Comparison of ENCODE assay signal across 16 cellular contexts in the genomic region with DNA sequence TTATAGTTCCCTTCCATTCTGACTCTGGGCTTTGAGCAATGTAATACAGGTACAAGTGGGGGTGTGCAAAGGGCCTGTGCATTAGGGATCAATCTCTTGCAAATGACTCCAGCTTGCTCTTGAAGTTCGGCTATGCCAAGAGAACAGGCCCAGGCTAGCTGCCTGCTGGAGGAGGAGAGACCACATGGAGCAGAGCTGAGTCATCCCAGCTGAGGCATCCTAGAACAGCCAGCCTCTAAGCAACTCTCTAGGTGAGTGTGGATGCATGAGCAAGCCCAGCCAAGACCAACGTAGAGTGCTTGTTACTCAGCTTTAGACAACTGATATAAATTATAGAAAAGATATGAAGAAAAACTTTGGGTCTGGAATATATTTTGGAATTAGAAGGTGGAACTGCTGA. TPM values are rescaled to one million over a fixed set of nuclear protein-coding genes. Genes with fewer than 3 reads are reported as not detected.
DNase-seq lines count a peak whose midpoint lies in the region; ATAC-seq and TF ChIP-seq lines count a peak whose summit lies in the region.
"Had no signal": no experiment of that assay in that cellular context is flagged by ENCODE, and none has a peak within 500 bp of the region (broad histone marks: within the 10 kb centered on the region; RNA-seq: fewer than 3 reads in every experiment).

No MANE protein-coding gene starts in this region.

- H3K9me3 ChIP-seq in MG63 (no peaks in the 10 kb centered on the region), esophagus muscularis mucosa (no peaks in the 10 kb centered on the region), Caco-2 (no peaks in the 10 kb centered on the region)
- H3K9me3 ChIP-seq: prostate gland, SJSA1 had no signal

- H3F3A ChIP-seq in GM23338 (replicated peaks; ENCODE audit: low read depth) = no peaks in the 10 kb centered on the region

- H3K9me3 Mint-ChIP-seq in GM23338 = peaks cover 4% of the 10 kb centered on the region; the same call in 2 of the 3 replicates
- peaks cover 2% of the 10 kb centered on the region for H3K9me3 Mint-ChIP-seq in activated naive CD4-positive, alpha-beta T cell treated with anti-CD3 and anti-CD28 coated beads, Interleukin-2, amount 10 ng/mL, durations not matched to agents 7 days and 5 days
- H3K9me3 Mint-ChIP-seq in Caco-2 (ENCODE audit: unreplicated experiment) = no peaks in the 10 kb centered on the region
- H3K9me3 Mint-ChIP-seq: activated CD8-positive, alpha-beta T cell treated with anti-CD3 and anti-CD28 coated beads for 36 hours; activated T-helper 17 cell treated with anti-CD3 and anti-CD28 coated beads, Interleukin-2, amount 50 U/mL, for 72 hours had no signal

- DNase-seq in GM23338 (ENCODE audit: low spot score) (no peak), MG63 (peak; percentile 29), astrocyte of the spinal cord (ENCODE audit: low read depth, low spot score) (peak; percentile 20), kidney glomerular epithelial cell (lab: John Stamatoyannopoulos, UW) (peak; percentile 4), esophagus muscularis mucosa (ENCODE audit: extremely low spot score) (no peak), Caco-2 (no peak)
- no peak for DNase-seq in activated naive CD4-positive, alpha-beta T cell treated with anti-CD3 and anti-CD28 coated beads, Interleukin-2, amount 10 ng/mL, durations not matched to agents 7 days and 5 days
- DNase-seq: activated CD8-positive, alpha-beta T cell treated with anti-CD3 and anti-CD28 coated beads for 36 hours; aorta; dermis blood vessel endothelial cell; naive thymus-derived CD8-positive, alpha-beta T cell had no signal

- H3K4me3 Mint-ChIP-seq in GM23338 (no peak overlapping the region), Caco-2 (ENCODE audit: unreplicated experiment) (no peak overlapping the region)
- H3K4me3 Mint-ChIP-seq in activated naive CD4-positive, alpha-beta T cell treated with anti-CD3 and anti-CD28 coated beads, Interleukin-2, amount 10 ng/mL, durations not matched to agents 7 days and 5 days = no peak overlapping the region
- H3K4me3 Mint-ChIP-seq: activated CD8-positive, alpha-beta T cell treated with anti-CD3 and anti-CD28 coated beads for 36 hours; activated T-helper 17 cell treated with anti-CD3 and anti-CD28 coated beads, Interleukin-2, amount 50 U/mL, for 72 hours; naive thymus-derived CD8-positive, alpha-beta T cell had no signal

- 91% methylated on average over 2 of the region's 2 CpGs for WGBS in esophagus muscularis mucosa

- H3K27ac Mint-ChIP-seq in GM23338 (no peak overlapping the region; the same call in 1 of the 2 replicates), Caco-2 (ENCODE audit: unreplicated experiment) (no peak overlapping the region)
- H3K27ac Mint-ChIP-seq in activated naive CD4-positive, alpha-beta T cell treated with anti-CD3 and anti-CD28 coated beads, Interleukin-2, amount 10 ng/mL, durations not matched to agents 7 days and 5 days = no peak overlapping the region
- H3K27ac Mint-ChIP-seq: activated CD8-positive, alpha-beta T cell treated with anti-CD3 and anti-CD28 coated beads for 36 hours; activated T-helper 17 cell treated with anti-CD3 and anti-CD28 coated beads, Interleukin-2, amount 50 U/mL, for 72 hours; naive thymus-derived CD8-positive, alpha-beta T cell had no signal

- no peak for ATAC-seq in GM23338
- ATAC-seq: activated CD8-positive, alpha-beta T cell treated with anti-CD3 and anti-CD28 coated beads for 36 hours; activated T-helper 17 cell treated with anti-CD3 and anti-CD28 coated beads, Interleukin-2, amount 50 U/mL, for 72 hours; naive thymus-derived CD8-positive, alpha-beta T cell had no signal

- in situ Hi-C loops in astrocyte of the spinal cord (cut with HindIII; ENCODE audit: low sequenced_read_pairs) = no loop called here

- H3K4me1 Mint-ChIP-seq in GM23338 (no peaks in the 10 kb centered on the region), Caco-2 (ENCODE audit: low read depth, unreplicated experiment) (no peaks in the 10 kb centered on the region)
- no peaks in the 10 kb centered on the region for H3K4me1 Mint-ChIP-seq in activated naive CD4-positive, alpha-beta T cell treated with anti-CD3 and anti-CD28 coated beads, Interleukin-2, amount 10 ng/mL, durations not matched to agents 7 days and 5 days
- H3K4me1 Mint-ChIP-seq: activated T-helper 17 cell treated with anti-CD3 and anti-CD28 coated beads, Interleukin-2, amount 50 U/mL, for 72 hours had no signal

- CTCF ChIA-PET in activated naive CD4-positive, alpha-beta T cell treated with anti-CD3 and anti-CD28 coated beads, Interleukin-2, amount 10 ng/mL, durations not matched to agents 7 days and 5 days (lab: Charles Lee) = no interaction called here
- CTCF ChIA-PET in Caco-2 (lab: Charles Lee) = no interaction called here

- intact Hi-C loops in esophagus muscularis mucosa (cut with DNase I) (no loop called here), Caco-2 (cut with micrococcal nuclease; ENCODE audit: unreplicated experiment) (no loop called here)

- no peak overlapping the region for H3K27ac ChIP-seq in GM23338 (ENCODE audit: low read depth)
- no peak overlapping the region for H3K27ac ChIP-seq in esophagus muscularis mucosa (replicated peaks in 1 of 4)
- H3K27ac ChIP-seq: BLaER1 treated with 17β-estradiol and CSF1 and Interleukin-3, amounts not matched to agents 10 nM and 100 nM; prostate gland; SJSA1 had no signal

- no peak for TF ChIP-seq EP300 in esophagus muscularis mucosa (IDR thresholded peaks at IDR 0.05)

- H3K27me3 Mint-ChIP-seq in GM23338 (ENCODE audit: insufficient read depth, low read depth, poor library complexity) = peaks cover 7% of the 10 kb centered on the region
- H3K27me3 Mint-ChIP-seq in activated naive CD4-positive, alpha-beta T cell treated with anti-CD3 and anti-CD28 coated beads, Interleukin-2, amount 10 ng/mL, durations not matched to agents 7 days and 5 days = no peaks in the 10 kb centered on the region
- H3K27me3 Mint-ChIP-seq in Caco-2 (ENCODE audit: insufficient read depth, unreplicated experiment) = peaks cover 4% of the 10 kb centered on the region

- TF ChIP-seq POLR2A in esophagus muscularis mucosa (IDR thresholded peaks at IDR 0.05; ENCODE audit: low read depth) = no peak

- no peaks in the 10 kb centered on the region for H3K4me1 ChIP-seq in GM23338 (ENCODE audit: insufficient read depth)
- H3K4me1 ChIP-seq in esophagus muscularis mucosa = no peaks in the 10 kb centered on the region
- H3K4me1 ChIP-seq in Caco-2 = no peaks in the 10 kb centered on the region
- H3K4me1 ChIP-seq: BLaER1 treated with 17β-estradiol and CSF1 and Interleukin-3, amounts not matched to agents 10 nM and 100 nM; prostate gland; SJSA1 had no signal

- H3K79me2 ChIP-seq in GM23338 (replicated peaks; ENCODE audit: insufficient read depth) = no peaks in the 10 kb centered on the region

- BruUV-seq in Caco-2 (replicated peaks; lab: Mats Ljungman, UMichigan) = no TSS peak

- peaks cover 5% of the 10 kb centered on the region; the same call in 2 of the 3 replicates for H3K36me3 Mint-ChIP-seq in GM23338 (ENCODE audit: low read depth)
- no peaks in the 10 kb centered on the region for H3K36me3 Mint-ChIP-seq in activated naive CD4-positive, alpha-beta T cell treated with anti-CD3 and anti-CD28 coated beads, Interleukin-2, amount 10 ng/mL, durations not matched to agents 7 days and 5 days
- H3K36me3 Mint-ChIP-seq in Caco-2 (ENCODE audit: insufficient read depth, unreplicated experiment) = no peaks in the 10 kb centered on the region

- H3K4me2 ChIP-seq in GM23338 = no peak overlapping the region
- H3K4me2 ChIP-seq: BLaER1 treated with 17β-estradiol and CSF1 and Interleukin-3, amounts not matched to agents 10 nM and 100 nM had no signal

- TF ChIP-seq CTCF in GM23338 (conservative IDR thresholded peaks at IDR 0.05; ENCODE audit: low read depth in 2 of 2) (no peak), astrocyte of the spinal cord (IDR thresholded peaks at IDR 0.05; ENCODE audit: low read depth, low read length) (no peak), esophagus muscularis mucosa (IDR thresholded peaks at IDR 0.05) (no peak), Caco-2 (IDR thresholded peaks at IDR 0.05; ENCODE audit: insufficient read depth in 1 of 2, low read depth in 1 of 2, low read length in 1 of 2, severe bottlenecking in 1 of 2, unreplicated experiment in 1 of 2) (no peak)

- no peak overlapping the region for H3K4me3 ChIP-seq in GM23338
- H3K4me3 ChIP-seq in MG63 = no peak overlapping the region
- H3K4me3 ChIP-seq in astrocyte of the spinal cord (ENCODE audit: low read depth, low read length) = no peak overlapping the region
- H3K4me3 ChIP-seq in esophagus muscularis mucosa = no peak overlapping the region
- H3K4me3 ChIP-seq in Caco-2 (ENCODE audit: low read depth, low read length) = no peak overlapping the region
- H3K4me3 ChIP-seq: BLaER1 treated with 17β-estradiol and CSF1 and Interleukin-3, amounts not matched to agents 10 nM and 100 nM; lung; prostate gland; SJSA1 had no signal

- H3K27me3 ChIP-seq in GM23338 (ENCODE audit: insufficient read depth) (no peaks in the 10 kb centered on the region), MG63 (no peaks in the 10 kb centered on the region), esophagus muscularis mucosa (no peaks in the 10 kb centered on the region), Caco-2 (replicated peaks; ENCODE audit: control insufficient read depth, insufficient read depth, low read length) (no peaks in the 10 kb centered on the region)
- H3K27me3 ChIP-seq: BLaER1 treated with 17β-estradiol and CSF1 and Interleukin-3, amounts not matched to agents 10 nM and 100 nM; SJSA1 had no signal

- POLR2A ChIA-PET in Caco-2 (lab: Charles Lee) = no interaction called here

- H2AFZ ChIP-seq in GM23338 = peak overlapping the region; percentile 78

- H3K36me3 ChIP-seq in GM23338 (ENCODE audit: insufficient read depth) (no peaks in the 10 kb centered on the region), MG63 (no peaks in the 10 kb centered on the region), esophagus muscularis mucosa (no peaks in the 10 kb centered on the region), Caco-2 (ENCODE audit: control insufficient read depth, insufficient read depth, low read length) (no peaks in the 10 kb centered on the region)
- H3K36me3 ChIP-seq: BLaER1 treated with 17β-estradiol and CSF1 and Interleukin-3, amounts not matched to agents 10 nM and 100 nM; prostate gland; SJSA1 had no signal

- H3K9me2 ChIP-seq in GM23338 (ENCODE audit: insufficient read depth) = no peaks in the 10 kb centered on the region

- H4K20me1 ChIP-seq in GM23338 (replicated peaks; ENCODE audit: insufficient read depth) = no peaks in the 10 kb centered on the region
- H4K20me1 ChIP-seq: BLaER1 treated with 17β-estradiol and CSF1 and Interleukin-3, amounts not matched to agents 10 nM and 100 nM had no signal

TF ChIP-seq in GM23338, 12 proteins besides CTCF, POLR2A, EP300 and RAD21 (continues in another document):
- TF ChIP-seq EZH2phosphoT487 (IDR thresholded peaks at IDR 0.05; ENCODE audit: unreplicated experiment) (no peak), POLR2AphosphoS5 (IDR thresholded peaks at IDR 0.05; ENCODE audit: low read depth) (no peak), NANOG (IDR thresholded peaks at IDR 0.05; ENCODE audit: borderline replicate concordance) (no peak)

RNA-seq across cellular contexts. Expression of a gene that starts 47.6 kb away (rescaled TPM):
- total RNA-seq in GM23338 (2014; rRNA removed; shearing (Covaris generic)) = 0.58 and 1.3 TPM in 2 replicates
- 0.27 and 0.96 TPM in 2 replicates for polyA plus RNA-seq in GM23338 (2016; fragmentation: Nextera tagmentation; extraction: Ambion mirVana)
- total RNA-seq in MG63 (2014; rRNA removed; shearing (Covaris generic); ENCODE audit: low replicate concordance) = 0.33 TPM in 1 of 2 replicates, not detected in the other
- 10 to 100 TPM; 10.9 to 25.5 (median 20.9) TPM for total RNA-seq in esophagus muscularis mucosa
- total RNA-seq in Caco-2 (2022) = not detected in 2 replicates
- total RNA-seq: activated CD8-positive, alpha-beta T cell treated with anti-CD3 and anti-CD28 coated beads for 36 hours; activated T-helper 17 cell treated with anti-CD3 and anti-CD28 coated beads, Interleukin-2, amount 50 U/mL, for 72 hours; naive thymus-derived CD8-positive, alpha-beta T cell had no signal
- polyA plus RNA-seq: naive thymus-derived CD8-positive, alpha-beta T cell had no signal

Comparison
In these comparisons a context has a peak if more than half of its experiments do, and no peak if none do; other contexts are left out.
1. DNase-seq: peak in MG63 (single experiment), astrocyte of the spinal cord (single experiment) and kidney glomerular epithelial cell (single experiment); none in GM23338 (single experiment), esophagus muscularis mucosa (single experiment), activated naive CD4-positive, alpha-beta T cell treated with anti-CD3 and anti-CD28 coated beads, Interleukin-2, amount 10 ng/mL, durations not matched to agents 7 days and 5 days (single experiment) and Caco-2 (0 of 2).